Comparison of ENCODE assay signal across 9 cellular contexts in the genomic region with DNA sequence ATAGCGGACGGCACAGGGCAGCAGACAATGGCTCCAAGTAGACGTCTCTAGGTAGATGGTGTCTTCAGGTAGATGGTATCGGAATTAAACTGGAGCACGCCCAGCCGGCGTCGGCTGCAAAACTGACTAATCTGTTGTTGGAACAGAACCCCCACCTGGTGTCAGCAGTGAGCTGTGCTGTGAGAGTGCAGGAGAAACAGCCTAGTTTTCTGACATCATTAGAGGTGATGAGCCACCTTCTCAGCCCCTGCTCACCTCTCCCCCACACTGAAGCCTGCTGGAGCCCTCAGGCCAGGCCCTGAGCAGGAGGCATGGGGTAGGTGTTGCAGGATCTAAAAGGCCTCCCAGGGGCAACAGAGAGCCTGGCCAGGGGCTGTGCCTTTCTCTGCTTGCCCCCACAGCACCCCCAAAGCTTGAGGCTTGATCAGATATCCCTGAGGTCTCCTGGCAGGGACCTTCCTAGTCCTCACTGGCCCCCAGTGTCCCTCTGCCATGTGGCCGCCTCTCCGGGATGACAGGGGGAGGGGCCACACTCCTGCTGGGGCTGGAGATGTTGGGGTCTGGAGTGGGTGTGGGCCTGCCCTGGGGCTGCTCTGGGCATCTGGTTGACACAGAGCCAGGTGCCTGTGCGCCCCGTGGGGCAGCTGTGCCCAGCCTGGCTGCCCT. TPM values are rescaled to one million over a fixed set of nuclear protein-coding genes. Genes with fewer than 3 reads are reported as not detected.
DNase-seq lines count a peak whose midpoint lies in the region; ATAC-seq and TF ChIP-seq lines count a peak whose summit lies in the region.
"Had no signal": no experiment of that assay in that cellular context is flagged by ENCODE, and none has a peak within 500 bp of the region (broad histone marks: within the 10 kb centered on the region; RNA-seq: fewer than 3 reads in every experiment).

No MANE protein-coding gene starts in this region.

- intact Hi-C loops in A673 (cut with micrococcal nuclease; ENCODE audit: unreplicated experiment) = no loop called here

- CTCF ChIA-PET in A673 (lab: Charles Lee) = no interaction called here

- TF ChIP-seq CTCF in A673 (conservative IDR thresholded peaks at IDR 0.05; ENCODE audit: low read depth, low read length) = peak; percentile 51
- peak; percentile 66 for TF ChIP-seq CTCF in GM12873 (IDR thresholded peaks at IDR 0.05; ENCODE audit: insufficient read depth, low read depth, low read length, missing control alignments)

- DNase-seq in A673 (ENCODE audit: low spot score) (peak; percentile 40), RKO (ENCODE audit: low spot score) (peak; percentile 60), iPS DF 19.7 (ENCODE audit: low read depth, low spot score) (peak; percentile 17)
- peak; percentile 51 for DNase-seq in activated T-helper 9 cell treated with anti-CD3 and anti-CD28 coated beads, Interleukin-2, amount 50 U/mL, for 16 hours (ENCODE audit: low read depth)
- peak; percentile 48 to 57 (median 52) for DNase-seq in stimulated activated CD4-positive, alpha-beta T cell treated with anti-CD3 and anti-CD28 coated beads, TNF-alpha, amount 100 ng/mL, for 1 hour (ENCODE audit: low read depth in 3 of 3, low spot score in 1 of 3)

- no peak overlapping the region for H3K27ac ChIP-seq in A673 (ENCODE audit: low read depth, low read length, poor library complexity, severe bottlenecking)

- H3K27me3 ChIP-seq in A673 (replicated peaks; ENCODE audit: insufficient read depth, low read depth, low read length, poor library complexity) = no peaks in the 10 kb centered on the region

- no peaks in the 10 kb centered on the region for H3K9me3 ChIP-seq in A673 (ENCODE audit: low read depth, low read length, poor library complexity, severe bottlenecking)

- H3K4me3 ChIP-seq in A673 (ENCODE audit: low read depth, low read length, poor library complexity, severe bottlenecking) = no peak overlapping the region

- BruUV-seq in A673 (replicated peaks; lab: Mats Ljungman, UMichigan) = no TSS peak

- no peaks in the 10 kb centered on the region for H3K36me3 ChIP-seq in A673 (ENCODE audit: insufficient read depth, low read length, poor library complexity, severe bottlenecking)

- H3K4me1 ChIP-seq in A673 (ENCODE audit: insufficient read depth, low read length, poor library complexity, severe bottlenecking) = peaks cover 7% of the 10 kb centered on the region

- ATAC-seq in GM21515 (IDR thresholded peaks at IDR 0.05; ENCODE audit: unreplicated experiment) (no peak), GM18505 (IDR thresholded peaks at IDR 0.05; ENCODE audit: unreplicated experiment) (no peak)

- POLR2A ChIA-PET in A673 (lab: Charles Lee; ENCODE audit: low non-redundant PET) = no interaction called here

- TF ChIP-seq POLR2A in GM18505 (IDR thresholded peaks at IDR 0.05; ENCODE audit: borderline replicate concordance, extremely low read depth, insufficient read depth, insufficient read length) = no peak

RNA-seq across cellular contexts. Expression of gene HELZ2, which starts 6.9 kb away (rescaled TPM):
- total RNA-seq in A673 (2021) = 21.0 and 27.2 TPM in 2 replicates

RNA-seq across cellular contexts. Expression of gene FNDC11, which starts 27.0 kb away (rescaled TPM):
- total RNA-seq in A673 (2021) = 0.21 and 0.37 TPM in 2 replicates

RNA-seq across cellular contexts. Expression of gene SRMS, which starts 33.4 kb away (rescaled TPM):
- total RNA-seq in A673 (2021) = not detected in 2 replicates
- total RNA-seq: mononuclear cell had no signal

RNA-seq across cellular contexts. Expression of gene PTK6, which starts 43.8 kb away (rescaled TPM):
- total RNA-seq in A673 (2021) = not detected in 2 replicates

RNA-seq across cellular contexts. Expression of gene GMEB2, which starts 46.0 kb away (rescaled TPM):
- total RNA-seq in A673 (2021) = 12.8 and 14.2 TPM in 2 replicates
